In the genomic region with DNA sequence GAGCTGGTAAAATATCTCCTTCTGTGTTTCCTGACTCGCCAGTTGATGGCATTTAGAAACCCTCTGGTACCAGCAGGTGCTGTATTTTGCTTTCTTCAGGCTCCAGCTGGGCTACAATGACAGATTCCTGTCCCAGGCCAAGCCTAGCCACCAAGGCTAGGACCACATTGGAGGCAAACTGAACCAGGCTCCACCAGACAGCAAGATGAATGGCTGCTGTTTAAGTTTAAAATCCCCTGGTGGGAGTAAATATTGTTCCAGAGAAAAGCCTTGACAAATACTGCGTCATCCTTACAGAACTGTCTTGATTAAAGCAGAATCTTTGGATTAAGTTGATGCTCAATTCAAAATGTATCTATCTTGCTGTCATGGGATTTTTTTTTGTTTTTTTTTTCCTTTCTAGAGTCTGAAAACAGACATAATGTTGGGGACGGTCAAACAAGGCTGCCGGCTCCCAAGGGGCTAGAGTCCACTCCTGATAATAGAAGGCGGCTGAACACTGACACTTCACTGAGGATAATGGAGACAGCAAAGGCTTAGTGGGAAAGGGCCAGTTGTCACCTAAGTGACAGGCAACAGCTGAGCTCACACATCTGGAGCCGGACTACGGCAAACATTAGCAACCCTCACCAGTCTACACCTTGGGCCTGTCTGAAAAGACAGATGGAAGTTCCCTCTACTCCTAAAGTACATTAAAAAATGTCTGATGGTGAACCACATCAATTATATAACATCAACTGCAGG, we compare ENCODE assay signal across 8 cellular contexts. TPM values are rescaled to one million over a fixed set of nuclear protein-coding genes. Genes with fewer than 3 reads are reported as not detected.
DNase-seq lines count a peak whose midpoint lies in the region; ATAC-seq and TF ChIP-seq lines count a peak whose summit lies in the region.

No MANE protein-coding gene starts in this region.

- no peaks in the 10 kb centered on the region for H4K20me1 ChIP-seq in fibroblast of lung (ENCODE audit: control insufficient read depth, extremely low read depth, insufficient read depth, low read length)

- no peak overlapping the region for H2AFZ ChIP-seq in fibroblast of lung (ENCODE audit: low read length)

- peaks cover 33% of the 10 kb centered on the region for H3K4me1 Mint-ChIP-seq in progenitor cell of endocrine pancreas (ENCODE audit: low read depth)

- H3K27me3 Mint-ChIP-seq in progenitor cell of endocrine pancreas: no peaks in the 10 kb centered on the region

- no peak for ATAC-seq in GM19328 (IDR thresholded peaks at IDR 0.05; ENCODE audit: unreplicated experiment)
- no peak for ATAC-seq in HG03469 (IDR thresholded peaks at IDR 0.05; ENCODE audit: unreplicated experiment)

- H3K4me1 ChIP-seq in fibroblast of lung (ENCODE audit: control insufficient read depth, extremely low read depth, insufficient read depth, low read length): no peaks in the 10 kb centered on the region

- peak; percentile 79 for DNase-seq in DMS53 (lab: John Stamatoyannopoulos, UW)
- peak; percentile 26 for DNase-seq in OCI-M1 (lab: John Stamatoyannopoulos, UW)
- no peak for DNase-seq in fibroblast of lung (ENCODE audit: low read depth in 2 of 2)
- DNase-seq in progenitor cell of endocrine pancreas (ENCODE audit: low spot score, unreplicated experiment): no peak
- DNase-seq in NCI-H1105 treated with DMSO at 0.1 percent for 48 hours (lab: John Stamatoyannopoulos, UW): no peak
- DNase-seq in GM13976 (ENCODE audit: low spot score): no peak

- H3K9me3 ChIP-seq in fibroblast of lung (ENCODE audit: control insufficient read depth, insufficient read depth, low read depth, low read length): no peaks in the 10 kb centered on the region

- TF ChIP-seq CTCF in fibroblast of lung (conservative IDR thresholded peaks at IDR 0.05 in 1 of 2, IDR thresholded peaks at IDR 0.05 in 1 of 2; ENCODE audit: low read depth in 1 of 2, low read length in 2 of 2): no peak
- TF ChIP-seq CTCF in progenitor cell of endocrine pancreas (IDR thresholded peaks at IDR 0.05; ENCODE audit: unreplicated experiment): no peak
- no peak for TF ChIP-seq CTCF in GM13976 (IDR thresholded peaks at IDR 0.05; ENCODE audit: borderline replicate concordance, control extremely low read depth, extremely low read depth, insufficient read depth, missing control alignments)

- no peaks in the 10 kb centered on the region for H3K79me2 ChIP-seq in fibroblast of lung (ENCODE audit: control insufficient read depth, insufficient read depth, low read length)

- H3K27me3 ChIP-seq in fibroblast of lung (ENCODE audit: control insufficient read depth, insufficient read depth, low read length): peaks cover 5% of the 10 kb centered on the region

- H3K4me2 ChIP-seq in fibroblast of lung (ENCODE audit: extremely low read depth, insufficient read depth, low read length): peak overlapping the region; percentile 81

- no peaks in the 10 kb centered on the region for H3K36me3 ChIP-seq in fibroblast of lung (ENCODE audit: control insufficient read depth, insufficient read depth, low read length)

- peak overlapping the region; percentile 82 for H3K4me3 Mint-ChIP-seq in progenitor cell of endocrine pancreas (ENCODE audit: low read depth)

- in situ Hi-C loops in GM13976 (cut with MboI; ENCODE audit: low sequenced_read_pairs, unreplicated experiment): loop anchor here (25.0 kb wide), 1 partner anchor 700 kb away; no protein-coding TSS in a partner anchor

- no peaks in the 10 kb centered on the region for H3K9me3 Mint-ChIP-seq in progenitor cell of endocrine pancreas (ENCODE audit: low read depth)

- no peak overlapping the region for H3K9ac ChIP-seq in fibroblast of lung (ENCODE audit: insufficient read depth, low read length)

- H3K36me3 Mint-ChIP-seq in progenitor cell of endocrine pancreas (ENCODE audit: insufficient read depth): peaks cover 2% of the 10 kb centered on the region

- no peak overlapping the region for H3K27ac ChIP-seq in fibroblast of lung (ENCODE audit: insufficient read depth, low read length)

- H3K4me3 ChIP-seq in fibroblast of lung (replicated peaks in 1 of 4; ENCODE audit: control extremely low read depth in 1 of 4, insufficient read depth in 1 of 4, low read depth in 3 of 4, low read length in 4 of 4): peak overlapping the region; percentile 56 to 85 (median 68)

- H3K27ac Mint-ChIP-seq in progenitor cell of endocrine pancreas: peak overlapping the region; percentile 85

RNA-seq across cellular contexts. Expression of a gene that starts 1.8 kb away (rescaled TPM):
- total RNA-seq in fibroblast of lung: 4.1 and 9.6 TPM in 2 replicates
- 3.4 and 14.4 TPM in 2 replicates for polyA plus RNA-seq in fibroblast of lung
- polyA plus RNA-seq in fibroblast of lung (2012): 3.5 and 11.9 TPM in 2 replicates
- polyA minus RNA-seq in fibroblast of lung (ENCODE audit: low replicate concordance): 23.4 and 28.3 TPM in 2 replicates
- total RNA-seq in progenitor cell of endocrine pancreas: 43.2 and 53.5 TPM in 2 replicates

Comparison
In these comparisons a context has a peak if more than half of its experiments do, and no peak if none do; other contexts are left out.
1. DNase-seq: peak in DMS53 (single experiment) and OCI-M1 (single experiment); none in fibroblast of lung (0 of 2), progenitor cell of endocrine pancreas (single experiment), NCI-H1105 treated with DMSO at 0.1 percent for 48 hours (single experiment) and GM13976 (single experiment).